In genomic region chr9:33024966-33025571, GRCh38 we compare ENCODE assay signal across 1 cellular context.
TF ChIP-seq lines count a peak whose summit lies in the region.

Gene DNAJA1, plus strand, starts transcription at chr9:33025273. Its CDS starts 1,212 bp downstream, at chr9:33026485.

TF ChIP-seq in GM12878, 131 proteins besides CTCF, POLR2A, EP300 and RAD21 (continued from another document):
- TF ChIP-seq CREM (IDR thresholded peaks at IDR 0.05; ENCODE audit: low read depth) (peak; percentile 87), TARDBP (IDR thresholded peaks at IDR 0.05; ENCODE audit: borderline replicate concordance) (no peak), CUX1 (IDR thresholded peaks at IDR 0.05; ENCODE audit: insufficient replicate concordance, low read depth, low read length) (no peak), ETV6 (conservative IDR thresholded peaks at IDR 0.05 in 1 of 2, IDR thresholded peaks at IDR 0.05 in 1 of 2; ENCODE audit: borderline replicate concordance in 1 of 2, low read depth in 1 of 2) (no peak), BRCA1 (IDR thresholded peaks at IDR 0.05; ENCODE audit: low read depth, low read length) (no peak), ZNF217 (IDR thresholded peaks at IDR 0.05) (no peak), ZNF207 (IDR thresholded peaks at IDR 0.05; ENCODE audit: borderline replicate concordance) (peak; percentile 95; the same call in 1 of the 2 replicates)
